Comparison of ENCODE assay signal across 19 cellular contexts in the genomic region with DNA sequence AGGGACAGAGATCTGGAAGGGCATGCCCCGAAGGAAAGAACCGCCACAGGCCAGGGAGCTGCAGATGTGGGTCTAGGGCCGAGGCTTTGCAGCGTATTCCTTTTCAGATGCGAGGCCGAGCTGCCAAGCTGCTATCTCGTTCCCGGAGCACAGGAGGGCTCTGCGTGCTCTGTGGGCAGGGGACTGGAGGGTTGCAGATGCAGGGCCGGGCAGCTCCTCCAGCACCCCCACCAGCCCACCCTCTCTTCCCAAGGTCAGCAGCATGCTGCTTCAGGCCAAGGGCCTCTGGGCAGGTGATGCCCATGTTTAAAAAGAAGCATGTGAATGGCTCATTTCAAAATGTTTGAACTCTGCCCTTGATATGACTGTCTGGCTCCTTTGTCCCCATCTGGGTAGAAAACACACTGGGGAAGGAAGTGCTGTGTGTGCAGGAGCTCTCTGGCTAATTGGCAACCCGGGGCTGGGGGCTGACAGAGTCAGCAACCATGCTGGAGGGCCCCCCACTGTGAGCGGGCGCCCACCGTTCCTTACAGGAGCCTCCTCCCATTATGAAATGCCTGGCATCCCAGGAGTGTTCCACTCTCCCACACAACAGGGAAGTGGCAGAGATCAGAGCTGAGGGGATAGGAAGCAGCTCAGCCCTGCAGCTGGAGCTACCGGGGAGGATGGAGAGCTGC.
"Had no signal": no experiment of that assay in that cellular context is flagged by ENCODE, and none has a peak within 500 bp of the region (broad histone marks: within the 10 kb centered on the region; RNA-seq: fewer than 3 reads in every experiment).

No MANE protein-coding gene starts in this region.

- ATAC-seq: activated naive CD8-positive, alpha-beta T cell treated with anti-CD3 and anti-CD28 coated beads, Interleukin-2, amount 50 U/mL, for 24 hours; left ventricle myocardium superior had no signal

- H3K27me3 ChIP-seq: breast epithelium, ovary, tibial nerve, vagina had no signal

- H3K9me3 ChIP-seq: breast epithelium, ovary, tibial nerve, vagina had no signal

- DNase-seq: activated CD4-positive, alpha-beta T cell treated with anti-CD3 and anti-CD28 coated beads, Interleukin-2, amount 10 ng/mL, durations not matched to agents 24 days and 14 days; activated CD4-positive, CD25-positive, alpha-beta regulatory T cell; activated CD8-positive, alpha-beta memory T cell treated with anti-CD3 and anti-CD28 coated beads, Interleukin-2, amount 50 U/mL, for 48 hours; activated naive CD4-positive, alpha-beta T cell; activated naive CD8-positive, alpha-beta T cell treated with anti-CD3 and anti-CD28 coated beads, Interleukin-2, amount 50 U/mL, for 24 hours; dermis blood vessel endothelial cell; erythroblast; islet precursor cell; left ventricle myocardium superior; mesendoderm; ovary; stimulated activated CD4-positive, alpha-beta T cell treated with anti-CD3 and anti-CD28 coated beads, Interleukin-4, amount 100 ng/mL, for 1 hour; stimulated activated naive CD4-positive, alpha-beta T cell treated with Interleukin-2 at 50 U/mL for 16 hours; substantia nigra; T-helper 2 cell had no signal

- H3K27ac ChIP-seq: breast epithelium, ovary, tibial nerve, vagina had no signal

- H3K4me3 ChIP-seq: breast epithelium, ovary, tibial nerve, vagina had no signal

- FAIRE-seq: TTC549 had no signal

- H3K36me3 ChIP-seq: breast epithelium, ovary, vagina had no signal

- H3K4me1 ChIP-seq: breast epithelium had no signal
